In genomic region chr3:154540950-154541604, GRCh38 we compare ENCODE assay signal across 1 cellular context.
TF ChIP-seq lines count a peak whose summit lies in the region.

No MANE protein-coding gene starts in this region.

TF ChIP-seq in endothelial cell of umbilical vein, 7 proteins besides CTCF, POLR2A, EP300 and RAD21 (continued from another document):
- peak; percentile 25 for TF ChIP-seq FOS (IDR thresholded peaks at IDR 0.05; ENCODE audit: borderline replicate concordance, insufficient read depth, low read length)
